8 cellular contexts compared by ENCODE assay signal in the genomic region with DNA sequence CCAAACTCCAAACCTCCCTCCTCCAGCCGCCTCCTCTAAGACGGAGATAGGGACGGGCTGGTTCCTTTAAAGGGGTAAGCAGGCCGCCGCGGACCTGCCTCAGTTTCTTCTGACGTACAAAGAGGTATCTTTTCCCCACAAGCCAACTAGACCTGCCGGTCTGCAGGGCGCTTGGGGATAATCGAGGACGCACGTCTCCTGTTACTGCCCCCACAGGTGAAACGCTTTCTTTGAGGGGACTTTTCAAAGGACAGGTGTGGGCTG. TPM values are rescaled to one million over a fixed set of nuclear protein-coding genes. Genes with fewer than 3 reads are reported as not detected.
DNase-seq lines count a peak whose midpoint lies in the region; ATAC-seq and TF ChIP-seq lines count a peak whose summit lies in the region.

No MANE protein-coding gene starts in this region.

- no peaks in the 10 kb centered on the region for H3K27me3 Mint-ChIP-seq in activated T-cell treated with anti-CD3 and anti-CD28 coated beads, Interleukin-2, amount 50 U/mL, for 4 hours (ENCODE audit: low read depth)

- no peaks in the 10 kb centered on the region for H3K9me3 Mint-ChIP-seq in activated T-cell treated with anti-CD3 and anti-CD28 coated beads, Interleukin-2, amount 50 U/mL, for 4 hours

- H3K9me3 ChIP-seq in SJSA1 (replicated peaks) (0 out of 2 replicates have a peak, but pooled peaks cover 4% of the 10 kb centered on the region), esophagus muscularis mucosa (no peaks in the 10 kb centered on the region), parathyroid adenoma (ENCODE audit: control insufficient read depth, low read length) (no peaks in the 10 kb centered on the region)

- H3K4me1 ChIP-seq in SJSA1 (replicated peaks) (peaks cover 40% of the 10 kb centered on the region), esophagus muscularis mucosa (peaks cover 13 to 35% (median 26%) of the 10 kb centered on the region in 4 donors), parathyroid adenoma (peaks cover 7% of the 10 kb centered on the region)

- no peak for TF ChIP-seq EP300 in esophagus muscularis mucosa (IDR thresholded peaks at IDR 0.05)

- 0 out of 2 replicates have a peak, but pooled peaks cover 3% of the 10 kb centered on the region for H3K36me3 ChIP-seq in SJSA1
- no peaks in the 10 kb centered on the region for H3K36me3 ChIP-seq in esophagus muscularis mucosa
- H3K36me3 ChIP-seq in parathyroid adenoma (ENCODE audit: control insufficient read depth, insufficient read depth, low read length), result no peaks in the 10 kb centered on the region

- WGBS in esophagus muscularis mucosa, result 1% methylated on average over 12 of the region's 13 CpGs

- no peaks in the 10 kb centered on the region for H3K27me3 ChIP-seq in SJSA1 (replicated peaks)
- H3K27me3 ChIP-seq in esophagus muscularis mucosa, result no peaks in the 10 kb centered on the region
- no peaks in the 10 kb centered on the region for H3K27me3 ChIP-seq in parathyroid adenoma (ENCODE audit: control insufficient read depth, insufficient read depth, low read length)

- H2AFZ ChIP-seq in parathyroid adenoma, result peak overlapping the region; percentile 94

- intact Hi-C loops in esophagus muscularis mucosa (cut with DNase I), result loop anchor here (2.0 to 5.0 kb wide), 3 partner anchors 91 to 128 kb away; a partner anchor contains a TSS

- H3K9ac ChIP-seq in parathyroid adenoma, result peak overlapping the region; percentile 58

- no peak for DNase-seq in activated T-cell treated with anti-CD3 and anti-CD28 coated beads, Interleukin-2, amount 50 U/mL, for 4 hours
- DNase-seq in activated T-cell treated with anti-CD3 and anti-CD28 coated beads, Interleukin-2, amount 50 U/mL, for 48 hours, result no peak
- DNase-seq in SJSA1 (ENCODE audit: low read depth in 1 of 2, low spot score in 2 of 2) (peak in 1 of 2 experiments; percentile 64), esophagus muscularis mucosa (ENCODE audit: extremely low spot score) (no peak), foreskin melanocyte (no peak), AML-193 (lab: John Stamatoyannopoulos, UW) (no peak)

- H3K4me3 Mint-ChIP-seq in activated T-cell treated with anti-CD3 and anti-CD28 coated beads, Interleukin-2, amount 50 U/mL, for 4 hours, result peak overlapping the region; percentile 93

- H3K4me2 ChIP-seq in parathyroid adenoma (ENCODE audit: low read length), result peak overlapping the region; percentile 91

- peak overlapping the region; percentile 85 for H3K4me3 ChIP-seq in SJSA1
- peak overlapping the region; percentile 74 to 97 (median 92) for H3K4me3 ChIP-seq in esophagus muscularis mucosa
- peak overlapping the region; percentile 79 for H3K4me3 ChIP-seq in parathyroid adenoma (ENCODE audit: low read depth, low read length)

- TF ChIP-seq CTCF in esophagus muscularis mucosa (IDR thresholded peaks at IDR 0.05) (no peak), parathyroid adenoma (IDR thresholded peaks at IDR 0.05) (no peak)

- peaks cover 52% of the 10 kb centered on the region for H3K4me1 Mint-ChIP-seq in activated T-cell treated with anti-CD3 and anti-CD28 coated beads, Interleukin-2, amount 50 U/mL, for 4 hours (ENCODE audit: low read depth)

- peaks cover 3% of the 10 kb centered on the region for H3K36me3 Mint-ChIP-seq in activated T-cell treated with anti-CD3 and anti-CD28 coated beads, Interleukin-2, amount 50 U/mL, for 4 hours (ENCODE audit: insufficient read depth)

- ATAC-seq in activated T-cell treated with anti-CD3 and anti-CD28 coated beads, Interleukin-2, amount 50 U/mL, for 4 hours, result no peak
- no peak for ATAC-seq in HG02938 (IDR thresholded peaks at IDR 0.05; ENCODE audit: unreplicated experiment)

- TF ChIP-seq POLR2A in esophagus muscularis mucosa (IDR thresholded peaks at IDR 0.05; ENCODE audit: low read depth), result no peak

- H3K27ac ChIP-seq in SJSA1 (peak overlapping the region; percentile 72), esophagus muscularis mucosa (replicated peaks in 1 of 4) (peak overlapping the region; percentile 87 to 94 (median 92)), parathyroid adenoma (peak overlapping the region; percentile 83)

- H3K79me2 ChIP-seq in parathyroid adenoma, result peaks cover 10% of the 10 kb centered on the region

RNA-seq across cellular contexts. Expression of a gene that starts 25.1 kb away (rescaled TPM):
- total RNA-seq in activated T-cell treated with anti-CD3 and anti-CD28 coated beads, Interleukin-2, amount 50 U/mL, for 4 hours, result 10 to 100 TPM; 19.6 to 28.2 (median 20.3) TPM
- 8.2 and 25.7 TPM in 2 replicates for total RNA-seq in SJSA1 (2014; rRNA removed; shearing (Covaris generic))
- total RNA-seq in esophagus muscularis mucosa, result 10 to 100 TPM; 19.5 to 40.9 (median 33.3) TPM

RNA-seq across cellular contexts. Expression of a gene that starts 31.1 kb away (rescaled TPM):
- total RNA-seq in activated T-cell treated with anti-CD3 and anti-CD28 coated beads, Interleukin-2, amount 50 U/mL, for 4 hours, result 10 to 100 TPM; 20.6 to 24.5 (median 23.4) TPM
- total RNA-seq in SJSA1 (2014; rRNA removed; shearing (Covaris generic)), result 13.7 and 16.9 TPM in 2 replicates
- total RNA-seq in esophagus muscularis mucosa, result 10 to 100 TPM in 2 of 4 donors, 1 to 10 TPM in 2; 8.9 to 12.8 (median 10.7) TPM

RNA-seq across cellular contexts. Expression of a gene that starts 32.8 kb away (rescaled TPM):
- not detected for total RNA-seq in activated T-cell treated with anti-CD3 and anti-CD28 coated beads, Interleukin-2, amount 50 U/mL, for 4 hours
- not detected in 2 replicates for total RNA-seq in SJSA1 (2014; rRNA removed; shearing (Covaris generic))
- total RNA-seq in esophagus muscularis mucosa, result not detected

RNA-seq across cellular contexts. Expression of a gene that starts 53.5 kb away (rescaled TPM):
- 10 to 100 TPM; 72.8 to 85.7 (median 85.3) TPM for total RNA-seq in activated T-cell treated with anti-CD3 and anti-CD28 coated beads, Interleukin-2, amount 50 U/mL, for 4 hours
- 19.2 and 21.3 TPM in 2 replicates for total RNA-seq in SJSA1 (2014; rRNA removed; shearing (Covaris generic))
- 10 to 100 TPM in 3 of 4 donors, 1 to 10 TPM in 1; 9.6 to 16.1 (median 13.8) TPM for total RNA-seq in esophagus muscularis mucosa

RNA-seq across cellular contexts. Expression of a gene that starts 59.0 kb away (rescaled TPM):
- not detected for total RNA-seq in activated T-cell treated with anti-CD3 and anti-CD28 coated beads, Interleukin-2, amount 50 U/mL, for 4 hours
- total RNA-seq in SJSA1 (2014; rRNA removed; shearing (Covaris generic)), result not detected in 2 replicates
- total RNA-seq in esophagus muscularis mucosa, result under 1 TPM in 3 of 4 donors, not detected in 1; under 0.01 to 0.23 (median 0.06) TPM
